ENCODE assay signal across 12 cellular contexts in the genomic region with DNA sequence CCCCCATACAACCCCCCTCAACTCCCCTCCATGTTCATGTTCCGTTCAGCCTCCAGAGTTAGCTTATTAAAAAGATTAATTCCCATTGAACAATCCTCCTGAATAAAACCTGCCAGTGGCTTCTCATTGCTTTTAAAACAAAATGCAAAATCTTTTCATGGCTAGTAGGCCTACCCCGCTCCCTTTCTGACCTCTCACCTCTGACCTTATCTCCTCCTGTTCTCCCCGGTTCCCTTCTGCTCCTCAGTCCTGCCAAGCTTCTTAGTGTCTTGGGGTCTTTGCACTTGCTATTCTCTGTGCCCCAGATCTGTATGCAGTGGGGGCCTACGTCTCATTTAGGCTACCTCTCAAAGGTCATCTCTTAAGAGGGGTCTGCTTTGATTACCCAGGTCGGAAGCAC.
DNase-seq lines count a peak whose midpoint lies in the region; ATAC-seq, FAIRE-seq and TF ChIP-seq lines count a peak whose summit lies in the region.
"Had no signal": no experiment of that assay in that cellular context is flagged by ENCODE, and none has a peak within 500 bp of the region (broad histone marks: within the 10 kb centered on the region; RNA-seq: fewer than 3 reads in every experiment).

No MANE protein-coding gene starts in this region.

- TF ChIP-seq CTCF in IMR-90 (conservative IDR thresholded peaks at IDR 0.05; ENCODE audit: low read depth, low read length) (no peak), K562 (IDR thresholded peaks at IDR 0.05 in 2 of 3, conservative IDR thresholded peaks at IDR 0.05 in 1 of 3; ENCODE audit: insufficient read depth in 2 of 3, low read depth in 1 of 3, low read length in 3 of 3) (no peak), nephron progenitor cell (IDR thresholded peaks at IDR 0.05) (no peak), type B pancreatic cell (conservative IDR thresholded peaks at IDR 0.05) (no peak), Caco-2 (IDR thresholded peaks at IDR 0.05; ENCODE audit: insufficient read depth in 1 of 2, low read depth in 1 of 2, low read length in 1 of 2, severe bottlenecking in 1 of 2, unreplicated experiment in 1 of 2) (no peak)

- H3K27ac ChIP-seq in IMR-90 (ENCODE audit: insufficient read depth, low read length) (no peak overlapping the region), K562 (ENCODE audit: extremely low read depth, low read depth, low read length) (no peak overlapping the region)

- no peaks in the 10 kb centered on the region for H3K36me3 Mint-ChIP-seq in nephron progenitor cell (ENCODE audit: low read depth)
- H3K36me3 Mint-ChIP-seq in type B pancreatic cell: no peaks in the 10 kb centered on the region
- H3K36me3 Mint-ChIP-seq in Caco-2 (ENCODE audit: insufficient read depth, unreplicated experiment): no peaks in the 10 kb centered on the region
- H3K36me3 Mint-ChIP-seq: CD8-positive, alpha-beta T cell had no signal

- POLR2A ChIA-PET in IMR-90 (lab: Charles Lee; ENCODE audit: unreplicated experiment) (no interaction called here), K562 (lab: Yijun Ruan, JAX) (interaction anchor here (0.6 kb wide), 1 partner anchor 1152 kb away, joined by 4 read pairs; no protein-coding TSS in a partner anchor), Caco-2 (lab: Charles Lee) (no interaction called here)

- DNase-seq in IMR-90: no peak
- DNase-seq in K562 (ENCODE audit: extremely low read depth in 1 of 4, low spot score in 3 of 4): no peak
- no peak for DNase-seq in nephron progenitor cell
- DNase-seq in type B pancreatic cell (ENCODE audit: extremely low spot score, unreplicated experiment): no peak
- no peak for DNase-seq in DMS153 (lab: John Stamatoyannopoulos, UW)
- no peak for DNase-seq in posterior cingulate gyrus
- no peak for DNase-seq in Caco-2
- DNase-seq: BE2C; CD8-positive, alpha-beta T cell; COR-L47 had no signal

- no peak overlapping the region for H2BK5ac ChIP-seq in IMR-90 (ENCODE audit: low read depth, low read length, poor library complexity, severe bottlenecking)

- H3K9me3 Mint-ChIP-seq in nephron progenitor cell (peaks cover 11% of the 10 kb centered on the region), type B pancreatic cell (peaks cover 6% of the 10 kb centered on the region), Caco-2 (ENCODE audit: unreplicated experiment) (peaks cover 9% of the 10 kb centered on the region)
- H3K9me3 Mint-ChIP-seq: CD8-positive, alpha-beta T cell had no signal

- H3K4me3 ChIP-seq in IMR-90 (ENCODE audit: insufficient read depth, low read depth, low read length): no peak overlapping the region
- no peak overlapping the region for H3K4me3 ChIP-seq in K562
- no peak overlapping the region for H3K4me3 ChIP-seq in Caco-2 (ENCODE audit: low read depth, low read length)
- H3K4me3 ChIP-seq: A549 had no signal

- H2AK9ac ChIP-seq in IMR-90 (replicated peaks; ENCODE audit: low read depth, low read length, poor library complexity): no peak overlapping the region

- H3K9me1 ChIP-seq in IMR-90 (ENCODE audit: insufficient read depth, low read length) (peaks cover 17% of the 10 kb centered on the region), K562 (ENCODE audit: control insufficient read depth, insufficient read depth, low read length) (no peaks in the 10 kb centered on the region)

- no peak overlapping the region for H3K56ac ChIP-seq in IMR-90 (ENCODE audit: extremely low read depth, insufficient read depth, low read length)

- BruUV-seq in IMR-90 (replicated peaks; lab: Mats Ljungman, UMichigan) (no TSS peak), K562 (replicated peaks; lab: Mats Ljungman, UMichigan) (no TSS peak), Caco-2 (replicated peaks; lab: Mats Ljungman, UMichigan) (no TSS peak)

- H3K4me1 ChIP-seq in IMR-90 (ENCODE audit: control insufficient read depth, insufficient read depth, low read length) (peaks cover 19% of the 10 kb centered on the region), K562 (replicated peaks in 1 of 2; ENCODE audit: control insufficient read depth in 2 of 2, insufficient read depth in 2 of 2, low read length in 2 of 2) (peaks cover 0 to 19% of the 10 kb centered on the region in 2 experiments; a peak in 3 of 5 replicates), Caco-2 (no peaks in the 10 kb centered on the region)

- peak overlapping the region; percentile 3 for H3K4me3 Mint-ChIP-seq in nephron progenitor cell
- peak overlapping the region; percentile 28 for H3K4me3 Mint-ChIP-seq in type B pancreatic cell
- H3K4me3 Mint-ChIP-seq in Caco-2 (ENCODE audit: unreplicated experiment): no peak overlapping the region
- H3K4me3 Mint-ChIP-seq: CD8-positive, alpha-beta T cell had no signal

- H2BK20ac ChIP-seq in IMR-90 (ENCODE audit: low read depth, low read length): no peak overlapping the region

- H3K14ac ChIP-seq in IMR-90 (replicated peaks; ENCODE audit: low read depth, low read length): no peak overlapping the region

- CTCF ChIA-PET in IMR-90 (lab: Yijun Ruan, JAX) (no interaction called here), K562 (lab: Yijun Ruan, JAX; ENCODE audit: low intra/inter-chr PET ratio) (no interaction called here), Caco-2 (lab: Charles Lee) (no interaction called here)

- H3K9me3 ChIP-seq in IMR-90 (ENCODE audit: control insufficient read depth, insufficient read depth, low read length) (peaks cover 2% of the 10 kb centered on the region; the same call in 1 of the 2 replicates), K562 (replicated peaks; ENCODE audit: control insufficient read depth, insufficient read depth, low read depth, low read length) (no peaks in the 10 kb centered on the region), Caco-2 (0 out of 2 replicates have a peak, but pooled peaks cover 3% of the 10 kb centered on the region)
- H3K9me3 ChIP-seq: A549, BE2C had no signal

- H3K18ac ChIP-seq in IMR-90 (ENCODE audit: low read depth, low read length): no peak overlapping the region

- peak overlapping the region; percentile 17; the same call in 1 of the 2 replicates for H2AK5ac ChIP-seq in IMR-90 (ENCODE audit: low read depth, low read length)

- H3K4me1 Mint-ChIP-seq in nephron progenitor cell: peaks cover 56% of the 10 kb centered on the region
- peaks cover 13% of the 10 kb centered on the region for H3K4me1 Mint-ChIP-seq in type B pancreatic cell (ENCODE audit: unreplicated experiment)
- H3K4me1 Mint-ChIP-seq in Caco-2 (ENCODE audit: low read depth, unreplicated experiment): peaks cover 7% of the 10 kb centered on the region

- H4K20me1 ChIP-seq in IMR-90 (ENCODE audit: insufficient read depth, low read length): no peaks in the 10 kb centered on the region
- no peaks in the 10 kb centered on the region for H4K20me1 ChIP-seq in K562 (replicated peaks; ENCODE audit: control insufficient read depth, insufficient read depth, low read length)

- H3K36me3 ChIP-seq in IMR-90 (ENCODE audit: control insufficient read depth, insufficient read depth, low read length) (no peaks in the 10 kb centered on the region), K562 (ENCODE audit: control insufficient read depth, insufficient read depth, low read length) (no peaks in the 10 kb centered on the region), Caco-2 (ENCODE audit: control insufficient read depth, insufficient read depth, low read length) (no peaks in the 10 kb centered on the region)
- H3K36me3 ChIP-seq: BE2C had no signal

- FAIRE-seq in K562 (lab: Jason Lieb, UNC): no peak
- FAIRE-seq: A549, H54 had no signal

- no peaks in the 10 kb centered on the region for H3K27me3 ChIP-seq in IMR-90 (ENCODE audit: control insufficient read depth, insufficient read depth, low read length)
- peaks cover 2 to 26% of the 10 kb centered on the region in 2 experiments; a peak in 3 of 5 replicates for H3K27me3 ChIP-seq in K562 (ENCODE audit: control insufficient read depth in 2 of 2, insufficient read depth in 2 of 2, low read length in 2 of 2)
- no peaks in the 10 kb centered on the region for H3K27me3 ChIP-seq in Caco-2 (replicated peaks; ENCODE audit: control insufficient read depth, insufficient read depth, low read length)
- H3K27me3 ChIP-seq: BE2C had no signal

- H3K79me2 ChIP-seq in K562 (ENCODE audit: control insufficient read depth, insufficient read depth, low read length): no peaks in the 10 kb centered on the region

- H3K27me3 Mint-ChIP-seq in nephron progenitor cell (ENCODE audit: low read depth, poor library complexity) (peaks cover 12% of the 10 kb centered on the region), type B pancreatic cell (no peaks in the 10 kb centered on the region), Caco-2 (ENCODE audit: insufficient read depth, unreplicated experiment) (no peaks in the 10 kb centered on the region)

- H3K4me2 ChIP-seq in IMR-90 (ENCODE audit: low read depth, low read length): no peak overlapping the region
- no peak overlapping the region for H3K4me2 ChIP-seq in K562 (ENCODE audit: insufficient read depth, low read length)
- H3K4me2 ChIP-seq: A549 had no signal

- 87% methylated on average over 3 of the region's 5 CpGs; no CpG with 5 or more reads in 1 of the 2 experiments for WGBS in IMR-90 (ENCODE audit: extremely low coverage in 2 of 2, insufficient read length in 1 of 2), 2 experiments
- whole genome bisulfite sequencing in K562 (ENCODE audit: insufficient coverage, low coverage, missing lambda C conversion rate): 35% methylated on average over 5 of the region's 5 CpGs

- H3K4ac ChIP-seq in IMR-90 (ENCODE audit: low read depth, low read length): no peak overlapping the region

- H3K27ac Mint-ChIP-seq in nephron progenitor cell (peak overlapping the region; percentile 57), type B pancreatic cell (peak overlapping the region; percentile 46), Caco-2 (ENCODE audit: unreplicated experiment) (no peak overlapping the region)
- H3K27ac Mint-ChIP-seq: CD8-positive, alpha-beta T cell had no signal

- dilution Hi-C loops in IMR-90 (cut with HindIII; ENCODE audit: low sequenced_read_pairs, unreplicated experiment): no loop called here

- no peak for ATAC-seq in IMR-90 (ENCODE audit: low read depth)
- no peak for ATAC-seq in K562
- ATAC-seq: A549; CD8-positive, alpha-beta T cell had no signal

- no peak overlapping the region for H4K5ac ChIP-seq in IMR-90 (ENCODE audit: low read depth, low read length)

- no peak overlapping the region for H2AFZ ChIP-seq in IMR-90 (replicated peaks; ENCODE audit: low read length, poor library complexity)
- H2AFZ ChIP-seq in K562 (ENCODE audit: low read depth, low read length): no peak overlapping the region

- H4K91ac ChIP-seq in IMR-90 (ENCODE audit: insufficient read depth, low read depth, low read length): 0 out of 2 replicates have a peak overlapping the region, but pooled peaks have one; percentile 20

- H3K23ac ChIP-seq in IMR-90 (ENCODE audit: low read depth, low read length): no peak overlapping the region

- no peak for TF ChIP-seq EP300 in K562 (IDR thresholded peaks at IDR 0.05; ENCODE audit: low read length)

- H4K8ac ChIP-seq in IMR-90 (ENCODE audit: low read depth in 2 of 2, low read length in 2 of 2): no peak overlapping the region

- no peak for TF ChIP-seq RAD21 in IMR-90 (IDR thresholded peaks at IDR 0.05; ENCODE audit: low read length)
- TF ChIP-seq RAD21 in K562 (CRISPR knock-in tag; conservative IDR thresholded peaks at IDR 0.05 in 1 of 2, IDR thresholded peaks at IDR 0.05 in 1 of 2): no peak

- H2BK120ac ChIP-seq in IMR-90 (ENCODE audit: low read depth, low read length): no peak overlapping the region

- in situ Hi-C loops in IMR-90 (cut with MboI; ENCODE audit: low sequenced_read_pairs): no loop called here
- in situ Hi-C loops in K562 (cut with MboI): no loop called here

- H3K79me1 ChIP-seq in IMR-90 (ENCODE audit: low read depth in 1 of 2, low read length in 2 of 2): no peaks in the 10 kb centered on the region

- no peak overlapping the region for H3K9ac ChIP-seq in IMR-90 (ENCODE audit: low read depth, low read length)
- no peak overlapping the region for H3K9ac ChIP-seq in K562 (ENCODE audit: insufficient read depth in 1 of 2, low read depth in 2 of 2, low read length in 2 of 2)

- TF ChIP-seq POLR2A in IMR-90 (IDR thresholded peaks at IDR 0.05; ENCODE audit: low read depth, low read length) (no peak), K562 (conservative IDR thresholded peaks at IDR 0.05) (no peak)

- intact Hi-C loops in IMR-90 (cut with micrococcal nuclease) (no loop called here), K562 (cut with micrococcal nuclease) (no loop called here), posterior cingulate gyrus (cut with DNase I) (loop anchor here (10.0 kb wide), 1 partner anchor 94 kb away; no protein-coding TSS in a partner anchor), Caco-2 (cut with micrococcal nuclease; ENCODE audit: unreplicated experiment) (loop anchor here (2.0 kb wide), 1 partner anchor 14 kb away; no protein-coding TSS in a partner anchor)

- peak overlapping the region; percentile 44; the same call in 1 of the 3 replicates for H2BK15ac ChIP-seq in IMR-90 (ENCODE audit: low read depth, low read length)

Comparison
In these comparisons a context has a peak if more than half of its experiments do, and no peak if none do; other contexts are left out.
1. intact Hi-C loops: an anchor here in posterior cingulate gyrus (10.0 kb wide) and Caco-2 (2.0 kb wide); none called in IMR-90 and K562.